Comparison of ENCODE assay signal across 8 cellular contexts in the genomic region with DNA sequence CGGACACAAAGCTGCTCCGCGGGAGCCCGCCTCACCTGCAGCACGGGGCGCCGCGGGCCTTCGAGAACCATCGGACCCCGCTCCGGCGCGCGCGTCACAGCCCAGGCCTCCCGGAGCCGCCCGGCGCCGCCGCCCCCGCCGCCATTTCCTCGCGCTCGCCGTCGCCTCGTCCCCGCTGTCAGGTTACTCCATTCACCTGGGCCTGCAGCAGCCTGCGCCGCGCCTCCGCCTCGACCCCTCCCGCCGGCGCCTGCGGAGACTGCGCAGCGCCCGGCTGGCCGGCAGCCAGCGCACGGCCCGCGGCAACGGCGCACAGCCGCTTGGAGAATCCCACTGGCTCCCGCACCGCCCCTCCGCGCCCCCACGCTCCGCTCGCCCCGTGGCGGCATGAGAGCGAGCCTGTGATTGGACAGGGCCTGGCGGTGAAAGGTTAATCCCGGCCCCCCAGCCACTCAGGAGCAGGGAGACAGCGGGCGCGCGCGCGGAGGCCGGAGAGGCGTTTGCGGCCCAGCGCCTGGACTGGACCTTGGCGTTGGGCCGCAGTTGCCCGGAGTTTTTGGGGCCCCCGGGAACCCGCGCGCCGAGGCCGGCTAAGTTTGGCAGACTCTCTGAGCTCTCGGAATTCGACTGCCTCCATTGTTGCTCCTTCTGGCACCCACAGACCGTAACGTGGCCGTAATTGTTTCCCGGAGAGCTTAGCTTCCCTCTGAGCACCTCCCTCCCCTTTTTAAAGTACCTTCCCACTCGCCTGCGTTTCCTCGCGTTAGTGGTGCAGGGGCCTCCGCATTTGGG. TPM values are rescaled to one million over a fixed set of nuclear protein-coding genes. Genes with fewer than 3 reads are reported as not detected.
DNase-seq lines count a peak whose midpoint lies in the region; ATAC-seq and TF ChIP-seq lines count a peak whose summit lies in the region.

A gene with protein sequence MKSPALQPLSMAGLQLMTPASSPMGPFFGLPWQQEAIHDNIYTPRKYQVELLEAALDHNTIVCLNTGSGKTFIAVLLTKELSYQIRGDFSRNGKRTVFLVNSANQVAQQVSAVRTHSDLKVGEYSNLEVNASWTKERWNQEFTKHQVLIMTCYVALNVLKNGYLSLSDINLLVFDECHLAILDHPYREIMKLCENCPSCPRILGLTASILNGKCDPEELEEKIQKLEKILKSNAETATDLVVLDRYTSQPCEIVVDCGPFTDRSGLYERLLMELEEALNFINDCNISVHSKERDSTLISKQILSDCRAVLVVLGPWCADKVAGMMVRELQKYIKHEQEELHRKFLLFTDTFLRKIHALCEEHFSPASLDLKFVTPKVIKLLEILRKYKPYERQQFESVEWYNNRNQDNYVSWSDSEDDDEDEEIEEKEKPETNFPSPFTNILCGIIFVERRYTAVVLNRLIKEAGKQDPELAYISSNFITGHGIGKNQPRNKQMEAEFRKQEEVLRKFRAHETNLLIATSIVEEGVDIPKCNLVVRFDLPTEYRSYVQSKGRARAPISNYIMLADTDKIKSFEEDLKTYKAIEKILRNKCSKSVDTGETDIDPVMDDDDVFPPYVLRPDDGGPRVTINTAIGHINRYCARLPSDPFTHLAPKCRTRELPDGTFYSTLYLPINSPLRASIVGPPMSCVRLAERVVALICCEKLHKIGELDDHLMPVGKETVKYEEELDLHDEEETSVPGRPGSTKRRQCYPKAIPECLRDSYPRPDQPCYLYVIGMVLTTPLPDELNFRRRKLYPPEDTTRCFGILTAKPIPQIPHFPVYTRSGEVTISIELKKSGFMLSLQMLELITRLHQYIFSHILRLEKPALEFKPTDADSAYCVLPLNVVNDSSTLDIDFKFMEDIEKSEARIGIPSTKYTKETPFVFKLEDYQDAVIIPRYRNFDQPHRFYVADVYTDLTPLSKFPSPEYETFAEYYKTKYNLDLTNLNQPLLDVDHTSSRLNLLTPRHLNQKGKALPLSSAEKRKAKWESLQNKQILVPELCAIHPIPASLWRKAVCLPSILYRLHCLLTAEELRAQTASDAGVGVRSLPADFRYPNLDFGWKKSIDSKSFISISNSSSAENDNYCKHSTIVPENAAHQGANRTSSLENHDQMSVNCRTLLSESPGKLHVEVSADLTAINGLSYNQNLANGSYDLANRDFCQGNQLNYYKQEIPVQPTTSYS (N-terminal part only) (minus strand): TSS at position 335 of the 792 bp plus-strand sequence. CDS start 24,071 bp downstream, outside the sequence.

- H3K18ac ChIP-seq in H9 (ENCODE audit: insufficient read length, low read depth, low read length): peak within 1 kb of the TSS; percentile 96

- peak within 1 kb of the TSS; percentile 76 for H4K5ac ChIP-seq in H9 (ENCODE audit: insufficient read length, low read depth, low read length)

- no peak within 1 kb of the TSS; the same call in 1 of the 2 replicates for H3K4ac ChIP-seq in H9 (ENCODE audit: low read depth, low read length)

- no peak within 1 kb of the TSS for H2AK5ac ChIP-seq in H9 (ENCODE audit: insufficient read length, low read length)

- H3K27ac Mint-ChIP-seq in H9 (peak within 1 kb of the TSS; percentile 95 to 100 (median 97)), nephron progenitor cell (peak within 1 kb of the TSS; percentile 98)
- H3K27ac Mint-ChIP-seq in stimulated activated naive CD8-positive, alpha-beta T cell treated with anti-CD3 and anti-CD28 coated beads, Interleukin-15, amount 100 ng/mL, for 72 hours: peak within 1 kb of the TSS; percentile 100

- peaks cover 11% of the 10 kb centered on the region for H3K23me2 ChIP-seq in H9 (ENCODE audit: insufficient read length, low read depth, low read length, poor library complexity, severe bottlenecking)

- no peak within 1 kb of the TSS for H3T11ph ChIP-seq in H9 (ENCODE audit: low read length)

- H4K8ac ChIP-seq in H9 (replicated peaks; ENCODE audit: insufficient read length, low read depth, low read length): no peak within 1 kb of the TSS

- H3K56ac ChIP-seq in H9 (ENCODE audit: insufficient read length, low read depth, low read length): no peak within 1 kb of the TSS

- H3K36me3 Mint-ChIP-seq in H9 (ENCODE audit: insufficient read depth in 1 of 3, low read depth in 3 of 3) (peaks cover 6 to 15% (median 7%) of the 10 kb centered on the region in 3 experiments; a peak in 6 of 7 replicates), nephron progenitor cell (ENCODE audit: low read depth) (peaks cover 36% of the 10 kb centered on the region)

- no peak within 1 kb of the TSS for H2BK20ac ChIP-seq in H9 (ENCODE audit: low read depth, low read length, poor library complexity, severe bottlenecking)

- peaks cover 21% of the 10 kb centered on the region; the same call in 1 of the 2 replicates for H3K79me2 ChIP-seq in H9 (ENCODE audit: insufficient read depth, low read length)

- peak within 1 kb of the TSS; percentile 91 for H3K4me2 ChIP-seq in H9 (ENCODE audit: insufficient read depth, insufficient read length, low read length)

- H3K4me3 Mint-ChIP-seq in H9 (peak within 1 kb of the TSS; percentile 88 to 94), nephron progenitor cell (peak within 1 kb of the TSS; percentile 95)
- H3K4me3 Mint-ChIP-seq in stimulated activated naive CD8-positive, alpha-beta T cell treated with anti-CD3 and anti-CD28 coated beads, Interleukin-15, amount 100 ng/mL, for 72 hours: peak within 1 kb of the TSS; percentile 96 to 99

- TF ChIP-seq CTCF in H9 (conservative IDR thresholded peaks at IDR 0.05) (no peak), fibroblast of the aortic adventitia (IDR thresholded peaks at IDR 0.05; ENCODE audit: insufficient read depth, low read length) (no peak), nephron progenitor cell (IDR thresholded peaks at IDR 0.05) (no peak)

- H3K9me3 Mint-ChIP-seq in H9 (no peaks in the 10 kb centered on the region; a peak in 1 of 5 replicates), nephron progenitor cell (no peaks in the 10 kb centered on the region)
- no peaks in the 10 kb centered on the region for H3K9me3 Mint-ChIP-seq in stimulated activated naive CD8-positive, alpha-beta T cell treated with anti-CD3 and anti-CD28 coated beads, Interleukin-15, amount 100 ng/mL, for 72 hours

- H4K20me1 ChIP-seq in H9 (ENCODE audit: control insufficient read depth, insufficient read depth, insufficient read length): no peaks in the 10 kb centered on the region

- no peak within 1 kb of the TSS for H3K23ac ChIP-seq in H9 (ENCODE audit: insufficient read length, low read depth, low read length)

- peaks cover 2% of the 10 kb centered on the region for H3K4me1 ChIP-seq in H9 (ENCODE audit: insufficient read depth, low read length)

- peak within 1 kb of the TSS; percentile 94 for H2AFZ ChIP-seq in H9 (ENCODE audit: low read length)

- no CpG with 5 or more reads among the region's 93 CpGs for WGBS in H9 (ENCODE audit: extremely low coverage, insufficient read length, low lambda C conversion rate)

- peak within 1 kb of the TSS; percentile 85 for H2BK120ac ChIP-seq in H9 (ENCODE audit: low read depth, low read length, poor library complexity, severe bottlenecking)

- H3K9ac ChIP-seq in H9 (ENCODE audit: extremely low read depth, insufficient read length, low read length): peak within 1 kb of the TSS; percentile 94

- peak within 1 kb of the TSS; percentile 78; the same call in 1 of the 2 replicates for H2BK15ac ChIP-seq in H9 (ENCODE audit: low read depth, low read length)

- peak within 1 kb of the TSS; percentile 64 for H3K4me3 ChIP-seq in MG63
- H3K4me3 ChIP-seq in fibroblast of the aortic adventitia (ENCODE audit: low read depth, low read length): peak within 1 kb of the TSS; percentile 77

- no peak within 1 kb of the TSS for H2BK12ac ChIP-seq in H9 (ENCODE audit: insufficient read length, low read depth, low read length)

- peaks cover 4% of the 10 kb centered on the region for H3K79me1 ChIP-seq in H9 (ENCODE audit: insufficient read depth, low read depth, low read length, poor library complexity, severe bottlenecking)

- H3K36me3 ChIP-seq in MG63: no peaks in the 10 kb centered on the region

- H3K27me3 Mint-ChIP-seq in H9 (ENCODE audit: low read depth) (no peaks in the 10 kb centered on the region), nephron progenitor cell (ENCODE audit: low read depth, poor library complexity) (peaks cover 5% of the 10 kb centered on the region)
- H3K27me3 Mint-ChIP-seq in stimulated activated naive CD8-positive, alpha-beta T cell treated with anti-CD3 and anti-CD28 coated beads, Interleukin-15, amount 100 ng/mL, for 72 hours: no peaks in the 10 kb centered on the region

- H3K9me3 ChIP-seq in H9 (ENCODE audit: control insufficient read depth, low read depth, low read length) (no peaks in the 10 kb centered on the region), MG63 (no peaks in the 10 kb centered on the region)

- peak within 1 kb of the TSS; percentile 61 for H3K27ac ChIP-seq in H9 (ENCODE audit: insufficient read length, low read depth, low read length)

- H3K4me1 Mint-ChIP-seq in H9 (peaks cover 36 to 44% of the 10 kb centered on the region in 2 experiments), nephron progenitor cell (peaks cover 63% of the 10 kb centered on the region)
- H3K4me1 Mint-ChIP-seq in stimulated activated naive CD8-positive, alpha-beta T cell treated with anti-CD3 and anti-CD28 coated beads, Interleukin-15, amount 100 ng/mL, for 72 hours: peaks cover 45% of the 10 kb centered on the region

- peak; percentile 89 for ATAC-seq in stimulated activated naive CD8-positive, alpha-beta T cell treated with anti-CD3 and anti-CD28 coated beads, Interleukin-15, amount 100 ng/mL, for 72 hours

- DNase-seq in ELR (ENCODE audit: low read depth) (peak; percentile 95), H9 (peak; percentile 95), MG63 (peak; percentile 90), SHP77 treated with DMSO at 0.1 percent for 48 hours (lab: John Stamatoyannopoulos, UW) (peak; percentile 73), fibroblast of the aortic adventitia (ENCODE audit: low read depth) (peak; percentile 91), nephron progenitor cell (peak; percentile 99)
- DNase-seq in activated effector memory CD4-positive, alpha-beta T cell treated with anti-CD3 and anti-CD28 coated beads, Interleukin-2, amount 50 U/mL, for 16 hours: peak; percentile 98
- peak; percentile 95 to 97 for DNase-seq in stimulated activated naive CD8-positive, alpha-beta T cell treated with anti-CD3 and anti-CD28 coated beads, Interleukin-15, amount 100 ng/mL, for 72 hours

- peak within 1 kb of the TSS; percentile 96 for H2BK5ac ChIP-seq in H9 (ENCODE audit: insufficient read length, low read length)

- H3K14ac ChIP-seq in H9 (ENCODE audit: insufficient read depth, low read length): peak within 1 kb of the TSS; percentile 97; the same call in 1 of the 2 replicates

- H3K27me3 ChIP-seq in H9 (ENCODE audit: insufficient read depth, low read length): no peaks in the 10 kb centered on the region
- no peaks in the 10 kb centered on the region for H3K27me3 ChIP-seq in MG63

- no peak within 1 kb of the TSS for H4K91ac ChIP-seq in H9 (ENCODE audit: insufficient read length, low read depth, low read length)

RNA-seq across cellular contexts. Expression of the gene that starts here (rescaled TPM):
- total RNA-seq in H9 (2021) (57.0 and 59.4 TPM in 2 replicates), fibroblast of the aortic adventitia (ENCODE audit: low replicate concordance) (46.6 and 106 TPM in 2 replicates)
- total RNA-seq in MG63 (2014; rRNA removed; shearing (Covaris generic); ENCODE audit: low replicate concordance): 10.1 and 11.2 TPM in 2 replicates

Comparison
In these comparisons a context has a peak if more than half of its experiments do, and no peak if none do; other contexts are left out.
1. Peak in every context shown above with its lines: DNase-seq, ATAC-seq, H3K4me3 ChIP-seq and H3K27ac ChIP-seq.